In the genomic region with DNA sequence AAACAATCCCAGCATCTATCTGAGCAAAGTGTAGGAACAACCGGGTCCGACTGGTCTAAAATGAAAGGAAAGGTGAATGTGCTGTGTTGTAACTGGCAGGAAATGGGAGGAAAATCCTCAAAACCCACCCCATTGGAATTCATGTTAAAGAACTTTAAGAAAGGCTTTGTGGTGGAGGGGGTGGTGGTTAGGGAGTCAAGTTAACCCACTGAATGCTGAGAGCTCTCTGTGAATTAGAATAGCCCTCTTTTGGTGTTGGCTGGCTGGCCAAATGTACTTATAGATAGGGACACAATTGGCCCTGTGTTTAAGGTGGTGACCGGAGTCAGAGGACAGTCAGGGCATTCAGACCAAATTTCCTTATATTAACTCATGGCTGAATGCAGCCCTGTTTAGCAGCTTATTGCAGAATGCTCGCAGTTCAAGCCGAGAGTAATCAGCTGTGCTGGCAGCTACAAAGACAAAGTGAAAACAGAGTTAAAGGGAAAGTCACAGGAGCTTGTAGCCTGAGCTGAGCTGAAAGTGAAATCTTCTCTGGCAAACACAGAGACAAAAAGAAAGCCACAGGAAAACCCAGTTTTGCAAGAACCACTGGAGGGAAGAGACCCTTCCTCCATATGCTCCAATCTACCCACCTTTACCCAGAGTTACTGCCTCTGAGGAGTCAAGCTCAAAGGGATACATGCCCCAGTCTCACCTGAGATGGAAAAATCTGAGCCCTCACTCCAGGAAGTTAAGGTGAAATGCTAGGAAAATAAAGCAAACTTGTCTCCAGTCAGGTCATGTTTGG, we compare ENCODE assay signal across 10 cellular contexts. TPM values are rescaled to one million over a fixed set of nuclear protein-coding genes. Genes with fewer than 3 reads are reported as not detected.
DNase-seq lines count a peak whose midpoint lies in the region; ATAC-seq and TF ChIP-seq lines count a peak whose summit lies in the region.
"Had no signal": no experiment of that assay in that cellular context is flagged by ENCODE, and none has a peak within 500 bp of the region (broad histone marks: within the 10 kb centered on the region; RNA-seq: fewer than 3 reads in every experiment).

No MANE protein-coding gene starts in this region.

- H3K27ac Mint-ChIP-seq in brain (peak overlapping the region in 3 of 5 experiments; percentile 84), nephron (peak overlapping the region; percentile 47 to 96 (median 84))
- H3K27ac Mint-ChIP-seq: stimulated activated naive CD8-positive, alpha-beta T cell treated with anti-CD3 and anti-CD28 coated beads, Interleukin-15, Interleukin-2, amounts not matched to agents 100 ng/mL and 50 ng/mL, for 24 hours had no signal

- no peaks in the 10 kb centered on the region for H3K9me3 Mint-ChIP-seq in brain
- no peaks in the 10 kb centered on the region for H3K9me3 Mint-ChIP-seq in nephron
- H3K9me3 Mint-ChIP-seq: stimulated activated naive CD8-positive, alpha-beta T cell treated with anti-CD3 and anti-CD28 coated beads, Interleukin-15, Interleukin-2, amounts not matched to agents 100 ng/mL and 50 ng/mL, for 24 hours had no signal

- H3K9me3 ChIP-seq in uterus, result no peaks in the 10 kb centered on the region

- ATAC-seq in GM19023 (IDR thresholded peaks at IDR 0.05; ENCODE audit: unreplicated experiment) (peak; percentile 70), HG02981 (IDR thresholded peaks at IDR 0.05; ENCODE audit: unreplicated experiment) (peak; percentile 71)

- H3K4me1 ChIP-seq in uterus, result no peaks in the 10 kb centered on the region

- H3K4me1 Mint-ChIP-seq in brain, result peaks cover 26% of the 10 kb centered on the region
- peaks cover 27% of the 10 kb centered on the region for H3K4me1 Mint-ChIP-seq in nephron

- TF ChIP-seq POLR2A in uterus (IDR thresholded peaks at IDR 0.05), result no peak

- H3K27ac ChIP-seq in uterus, result no peak overlapping the region

- H3K36me3 Mint-ChIP-seq in brain (no peaks in the 10 kb centered on the region), nephron (ENCODE audit: low read depth) (peaks cover 43% of the 10 kb centered on the region)

- no peak for DNase-seq in NCI-H2171 treated with DMSO at 0.1 percent for 48 hours (lab: John Stamatoyannopoulos, UW)
- no peak for DNase-seq in uterus
- no peak for DNase-seq in activated naive CD4-positive, alpha-beta T cell treated with anti-CD3 and anti-CD28 coated beads, Interleukin-2, amount 50 U/mL, for 16 hours
- no peak for DNase-seq in H4 (ENCODE audit: low spot score)

- H3K27me3 Mint-ChIP-seq in brain (no peaks in the 10 kb centered on the region), nephron (ENCODE audit: low read depth) (no peaks in the 10 kb centered on the region)
- H3K27me3 Mint-ChIP-seq: stimulated activated naive CD8-positive, alpha-beta T cell treated with anti-CD3 and anti-CD28 coated beads, Interleukin-15, Interleukin-2, amounts not matched to agents 100 ng/mL and 50 ng/mL, for 24 hours had no signal

- no peaks in the 10 kb centered on the region for H3K36me3 ChIP-seq in uterus

- H3K4me3 Mint-ChIP-seq in brain (peak overlapping the region; percentile 11 to 69 (median 67)), nephron (peak overlapping the region; percentile 22 to 60 (median 52))
- H3K4me3 Mint-ChIP-seq: stimulated activated naive CD8-positive, alpha-beta T cell treated with anti-CD3 and anti-CD28 coated beads, Interleukin-15, Interleukin-2, amounts not matched to agents 100 ng/mL and 50 ng/mL, for 24 hours had no signal

- TF ChIP-seq CTCF in brain (conservative IDR thresholded peaks at IDR 0.05), result no peak
- no peak for TF ChIP-seq CTCF in nephron (IDR thresholded peaks at IDR 0.05; ENCODE audit: unreplicated experiment in 3 of 3)
- no peak for TF ChIP-seq CTCF in uterus (IDR thresholded peaks at IDR 0.05)

- no peaks in the 10 kb centered on the region for H3K27me3 ChIP-seq in uterus

- intact Hi-C loops in uterus (cut with DNase I; ENCODE audit: low total_unique reads), result no loop called here

- no peak overlapping the region for H3K4me3 ChIP-seq in uterus

RNA-seq across cellular contexts. Expression of a gene that starts 38.5 kb away (rescaled TPM):
- not detected for polyA plus RNA-seq in brain (ENCODE audit: insufficient read depth, low read depth, low replicate concordance)
- total RNA-seq in uterus, result 10 to 100 TPM in 1 of 4 donors, 1 to 10 TPM in 1, under 1 TPM in 1, not detected in 1; 0.58 to 22.2 (median 2.0) TPM
- total RNA-seq in H4 (2014; rRNA removed; shearing (Covaris generic)), result 0.08 and 0.35 TPM in 2 replicates
- total RNA-seq: T-helper 1 cell treated with Interleukin-12 subunit alpha and Interleukin-12 subunit beta and Interleukin-4 antibody, amounts not matched to agents 30 ng/mL and 1 ng/mL, for 36 hours had no signal
